Comparison of ENCODE assay signal across 15 cellular contexts in genomic region chr1:6795661-6796060, GRCh38. TPM values are rescaled to one million over a fixed set of nuclear protein-coding genes. Genes with fewer than 3 reads are reported as not detected.
A peak's percentile ranks its signal among the peaks of the same experiment; 100 is the strongest.
DNase-seq lines count a peak whose midpoint lies in the region; ATAC-seq, FAIRE-seq and TF ChIP-seq lines count a peak whose summit lies in the region.
"Had no signal": no experiment of that assay in that cellular context is flagged by ENCODE, and none has a peak within 500 bp of the region (broad histone marks: within the 10 kb centered on the region; RNA-seq: fewer than 3 reads in every experiment).

No MANE protein-coding gene starts in this region.

- H3K27ac ChIP-seq in adrenal gland (peak overlapping the region; percentile 21 to 76 (median 47)), small intestine (ENCODE audit: low read depth in 1 of 2, low read length in 1 of 2) (no peak overlapping the region), OCI-LY7 (ENCODE audit: low read depth, low read length, poor library complexity, severe bottlenecking) (no peak overlapping the region)
- H3K27ac ChIP-seq: 22Rv1, SJCRH30 had no signal

- TF ChIP-seq POLR2A in adrenal gland (IDR thresholded peaks at IDR 0.05) = peak in 1 of 2 donors; percentile 17

- CTCF ChIA-PET in OCI-LY7 (lab: Charles Lee; ENCODE audit: unreplicated experiment) = no interaction called here

- H3K4me3 Mint-ChIP-seq in activated T-cell treated with anti-CD3 and anti-CD28 coated beads, Interleukin-2, amount 50 U/mL, for 72 hours = no peak overlapping the region

- no peaks in the 10 kb centered on the region for H3K9me3 ChIP-seq in adrenal gland (replicated peaks in 1 of 3)
- H3K9me3 ChIP-seq in small intestine (ENCODE audit: control insufficient read depth, low read depth) = no peaks in the 10 kb centered on the region
- no peaks in the 10 kb centered on the region for H3K9me3 ChIP-seq in OCI-LY7 (ENCODE audit: low read length)
- H3K9me3 ChIP-seq: SJCRH30 had no signal

- TF ChIP-seq CTCF in adrenal gland (IDR thresholded peaks at IDR 0.05) (no peak), OCI-LY7 (conservative IDR thresholded peaks at IDR 0.05; ENCODE audit: low read length) (no peak)

- H3K4me3 ChIP-seq in adrenal gland = no peak overlapping the region
- no peak overlapping the region for H3K4me3 ChIP-seq in small intestine (ENCODE audit: low read depth in 1 of 2, low read length in 2 of 2)
- no peak overlapping the region for H3K4me3 ChIP-seq in OCI-LY7 (ENCODE audit: low read depth, low read length, poor library complexity, severe bottlenecking)
- H3K4me3 ChIP-seq: SJCRH30 had no signal

- FAIRE-seq in small intestine (lab: Jason Lieb, UNC) = no peak

- H3K27me3 Mint-ChIP-seq in activated T-cell treated with anti-CD3 and anti-CD28 coated beads, Interleukin-2, amount 50 U/mL, for 72 hours (ENCODE audit: low read depth) = no peaks in the 10 kb centered on the region
- H3K27me3 Mint-ChIP-seq: naive B cell had no signal

- WGBS in adrenal gland, 4 donors = 15 to 19% (median 16%) methylated on average over 2 of the region's 2 CpGs
- 11 to 33% (median 30%) methylated on average over 2 of the region's 2 CpGs for WGBS in small intestine, 3 donors

- no peak overlapping the region for H2AFZ ChIP-seq in OCI-LY7 (ENCODE audit: low read length)

- H3K27ac Mint-ChIP-seq in activated T-cell treated with anti-CD3 and anti-CD28 coated beads, Interleukin-2, amount 50 U/mL, for 72 hours = peak overlapping the region; percentile 44

- H3K4me1 ChIP-seq in adrenal gland (replicated peaks in 1 of 2) (peaks cover under 1 to 38% of the 10 kb centered on the region in 2 donors), small intestine (ENCODE audit: control insufficient read depth in 2 of 2, insufficient read depth in 1 of 2, low read depth in 1 of 2, low read length in 1 of 2) (peaks cover 0 to 2% of the 10 kb centered on the region in 2 donors), OCI-LY7 (ENCODE audit: insufficient read depth, low read length, poor library complexity, severe bottlenecking) (no peaks in the 10 kb centered on the region)
- H3K4me1 ChIP-seq: SJCRH30 had no signal

- peaks cover 23% of the 10 kb centered on the region for H3K4me1 Mint-ChIP-seq in activated T-cell treated with anti-CD3 and anti-CD28 coated beads, Interleukin-2, amount 50 U/mL, for 72 hours (ENCODE audit: low read depth)

- peaks cover 13% of the 10 kb centered on the region; the same call in 1 of the 2 replicates for H4K20me1 ChIP-seq in OCI-LY7 (ENCODE audit: insufficient read depth, low read length)

- H3K9me3 Mint-ChIP-seq in activated T-cell treated with anti-CD3 and anti-CD28 coated beads, Interleukin-2, amount 50 U/mL, for 72 hours = no peaks in the 10 kb centered on the region
- H3K9me3 Mint-ChIP-seq: naive B cell had no signal

- H3K36me3 ChIP-seq in adrenal gland (replicated peaks in 1 of 2) (no peaks in the 10 kb centered on the region), small intestine (ENCODE audit: control insufficient read depth in 2 of 2, insufficient read depth in 2 of 2, low read length in 2 of 2) (peaks cover 0 to 3% of the 10 kb centered on the region in 2 donors), OCI-LY7 (ENCODE audit: insufficient read depth, low read length) (peaks cover 9% of the 10 kb centered on the region; the same call in 1 of the 2 replicates)

- H3K79me2 ChIP-seq in OCI-LY7 (ENCODE audit: insufficient read depth, low read depth, low read length) = peaks cover 34% of the 10 kb centered on the region; the same call in 1 of the 2 replicates

- no peak overlapping the region for H3K4me2 ChIP-seq in OCI-LY7 (ENCODE audit: low read length)

- no peaks in the 10 kb centered on the region for H3K36me3 Mint-ChIP-seq in activated T-cell treated with anti-CD3 and anti-CD28 coated beads, Interleukin-2, amount 50 U/mL, for 72 hours (ENCODE audit: insufficient read depth in 2 of 2)
- H3K36me3 Mint-ChIP-seq: naive B cell had no signal

- H3K9me2 ChIP-seq in OCI-LY7 (ENCODE audit: insufficient read depth, low read length) = no peaks in the 10 kb centered on the region

- intact Hi-C loops in adrenal gland (cut with DNase I) = loop anchor here (5.0 kb wide), 2 partner anchors 77 to 97 kb away; no protein-coding TSS in a partner anchor
- intact Hi-C loops in OCI-LY7 (cut with micrococcal nuclease; ENCODE audit: unreplicated experiment) = no loop called here

- no peak for ATAC-seq in activated T-cell treated with anti-CD3 and anti-CD28 coated beads, Interleukin-2, amount 50 U/mL, for 72 hours (replicated peaks in 1 of 2)
- ATAC-seq: activated CD4-positive, CD25-positive, alpha-beta regulatory T cell treated with anti-CD3 and anti-CD28 coated beads, Interleukin-2, amount 50 U/mL, for 24 hours; HCT116 had no signal

- POLR2A ChIA-PET in OCI-LY7 (lab: Charles Lee) = no interaction called here

- DNase-seq in activated T-cell treated with anti-CD3 and anti-CD28 coated beads, Interleukin-2, amount 50 U/mL, for 72 hours = no peak
- no peak for DNase-seq in activated T-cell treated with anti-CD3 and anti-CD28 coated beads, Interleukin-2, amount 50 U/mL, for 48 hours
- peak in 3 of 7 donors; percentile 42 to 65 (median 51) for DNase-seq in adrenal gland
- peak; percentile 90 for DNase-seq in glomerular endothelial cell (ENCODE audit: extremely low read depth, low read depth, low spot score)
- DNase-seq in small intestine = peak; percentile 24
- DNase-seq in OCI-LY7 (ENCODE audit: low spot score) = no peak
- no peak for DNase-seq in NCI-H1930 (lab: John Stamatoyannopoulos, UW)
- DNase-seq in central memory CD4-positive, alpha-beta T cell = no peak
- DNase-seq: DMS79 treated with DMSO at 0.1 percent for 48 hours, naive B cell, NCI-H1417, SJCRH30 had no signal

- H3K27me3 ChIP-seq in adrenal gland = no peaks in the 10 kb centered on the region
- no peaks in the 10 kb centered on the region for H3K27me3 ChIP-seq in small intestine (ENCODE audit: control insufficient read depth in 2 of 2, insufficient read depth in 2 of 2, low read length in 2 of 2)
- H3K27me3 ChIP-seq: SJCRH30 had no signal

- BruUV-seq in OCI-LY7 (replicated peaks; lab: Mats Ljungman, UMichigan) = no TSS peak

RNA-seq across cellular contexts. Expression of gene CAMTA1, which starts 10.4 kb away (rescaled TPM):
- 10 to 100 TPM; 47.8 to 63.3 TPM for total RNA-seq in activated T-cell treated with anti-CD3 and anti-CD28 coated beads, Interleukin-2, amount 50 U/mL, for 72 hours
- total RNA-seq in adrenal gland (100 to 1,000 TPM in 2 of 8 donors, 10 to 100 TPM in 6; 62.9 to 129 (median 77.4) TPM), glomerular endothelial cell (85.4 and 111 TPM in 2 replicates), OCI-LY7 (2022) (73.3 and 80.8 TPM in 2 replicates)
- polyA plus RNA-seq in adrenal gland (100 to 1,000 TPM; 114 to 141 (median 131) TPM), small intestine (100 to 1,000 TPM; 122 to 177 (median 172) TPM)
- 40.2 and 43.9 TPM in 2 replicates for total RNA-seq in OCI-LY7 (2014; rRNA removed; shearing (Covaris generic))

Comparison
In these comparisons a context has a peak if more than half of its experiments do, and no peak if none do; other contexts are left out.
1. DNase-seq: peak in glomerular endothelial cell (single experiment) and small intestine (single experiment); none in activated T-cell treated with anti-CD3 and anti-CD28 coated beads, Interleukin-2, amount 50 U/mL, for 72 hours (0 of 2), activated T-cell treated with anti-CD3 and anti-CD28 coated beads, Interleukin-2, amount 50 U/mL, for 48 hours (0 of 2), OCI-LY7 (single experiment), NCI-H1930 (0 of 2) and central memory CD4-positive, alpha-beta T cell (single experiment).
2. H3K27ac ChIP-seq: peak in adrenal gland (5 of 5); none in small intestine (0 of 2) and OCI-LY7 (single experiment).